ENCODE assay signal across 8 cellular contexts in genomic region chr5:141420855-141421488, GRCh38. TPM values are rescaled to one million over a fixed set of nuclear protein-coding genes. Genes with fewer than 3 reads are reported as not detected.
DNase-seq lines count a peak whose midpoint lies in the region; ATAC-seq, FAIRE-seq and TF ChIP-seq lines count a peak whose summit lies in the region.

Gene PCDHGA11 (plus strand): TSS chr5:141421051. CDS start chr5:141421228, 177 bp downstream.

- H3K9me3 Mint-ChIP-seq in GM23338 (peaks cover 71% of the 10 kb centered on the region), osteocyte (ENCODE audit: unreplicated experiment) (peaks cover 36% of the 10 kb centered on the region)

- H3K4me3 ChIP-seq in GM23338: peak within 1 kb of the TSS; percentile 62
- H3K4me3 ChIP-seq in mesendoderm (ENCODE audit: low read length): no peak within 1 kb of the TSS
- peak within 1 kb of the TSS; percentile 3 to 17 for H3K4me3 ChIP-seq in vagina

- H3K23ac ChIP-seq in mesendoderm (ENCODE audit: low read length): no peak within 1 kb of the TSS

- no peak within 1 kb of the TSS for H2AK5ac ChIP-seq in mesendoderm (ENCODE audit: low read length)

- H3K79me1 ChIP-seq in mesendoderm (ENCODE audit: low read length): no peaks in the 10 kb centered on the region

- H3K27me3 ChIP-seq in GM23338 (ENCODE audit: insufficient read depth): peaks cover 20% of the 10 kb centered on the region
- H3K27me3 ChIP-seq in mesendoderm (ENCODE audit: insufficient read depth, low read length, poor library complexity): no peaks in the 10 kb centered on the region
- H3K27me3 ChIP-seq in vagina: no peaks in the 10 kb centered on the region

- H3K36me3 ChIP-seq in GM23338 (ENCODE audit: insufficient read depth): no peaks in the 10 kb centered on the region
- H3K36me3 ChIP-seq in mesendoderm (ENCODE audit: control insufficient read depth, insufficient read depth, low read length): no peaks in the 10 kb centered on the region
- peaks cover 0 to 4% of the 10 kb centered on the region in 2 donors for H3K36me3 ChIP-seq in vagina

- DNase-seq in GM23338 (ENCODE audit: low spot score) (peak; percentile 90), RKO (ENCODE audit: low spot score) (peak; percentile 42), dermis blood vessel endothelial cell (peak; percentile 88), mesendoderm (peak; percentile 73), vagina (ENCODE audit: extremely low spot score in 2 of 2) (peak in 1 of 2 donors; percentile 34), RCC 7860 (ENCODE audit: low spot score) (no peak), osteocyte (ENCODE audit: extremely low spot score, unreplicated experiment) (no peak)

- H3K4me2 ChIP-seq in GM23338: peak within 1 kb of the TSS; percentile 77
- H3K4me2 ChIP-seq in mesendoderm (ENCODE audit: low read length): no peak within 1 kb of the TSS

- no peak for TF ChIP-seq POLR2A in vagina (IDR thresholded peaks at IDR 0.05)

- H3K4me3 Mint-ChIP-seq in GM23338 (peak within 1 kb of the TSS; percentile 77), osteocyte (ENCODE audit: unreplicated experiment) (no peak within 1 kb of the TSS)

- intact Hi-C loops in vagina (cut with DNase I): no loop called here

- H4K20me1 ChIP-seq in GM23338 (replicated peaks; ENCODE audit: insufficient read depth): no peaks in the 10 kb centered on the region

- TF ChIP-seq CTCF in C4-2B (conservative IDR thresholded peaks at IDR 0.05) (peak; percentile 86), GM23338 (conservative IDR thresholded peaks at IDR 0.05; ENCODE audit: low read depth in 2 of 2) (peak; percentile 89), vagina (IDR thresholded peaks at IDR 0.05) (peak in 1 of 3 experiments; percentile 13), osteocyte (IDR thresholded peaks at IDR 0.05) (no peak)

- H3K9me2 ChIP-seq in GM23338 (ENCODE audit: insufficient read depth): no peaks in the 10 kb centered on the region

- FAIRE-seq in RCC 7860 (lab: Jason Lieb, UNC): no peak

- no peak within 1 kb of the TSS for H2BK120ac ChIP-seq in mesendoderm (ENCODE audit: low read depth, low read length)

- H3K9me3 ChIP-seq in vagina: peaks cover 88% of the 10 kb centered on the region

- H3K27ac Mint-ChIP-seq in GM23338: no peak within 1 kb of the TSS; the same call in none of the 2 replicates
- no peak within 1 kb of the TSS for H3K27ac Mint-ChIP-seq in osteocyte (ENCODE audit: unreplicated experiment)

- H3K27ac ChIP-seq in C4-2B (no peak within 1 kb of the TSS), GM23338 (ENCODE audit: low read depth) (no peak within 1 kb of the TSS), mesendoderm (ENCODE audit: low read depth, low read length) (no peak within 1 kb of the TSS), vagina (no peak within 1 kb of the TSS)

- peaks cover 73% of the 10 kb centered on the region for H3K36me3 Mint-ChIP-seq in GM23338 (ENCODE audit: low read depth)
- H3K36me3 Mint-ChIP-seq in osteocyte (ENCODE audit: unreplicated experiment): peaks cover 63% of the 10 kb centered on the region

- peaks cover 7% of the 10 kb centered on the region for H3K4me1 Mint-ChIP-seq in GM23338
- no peaks in the 10 kb centered on the region for H3K4me1 Mint-ChIP-seq in osteocyte (ENCODE audit: unreplicated experiment)

- H3K9ac ChIP-seq in mesendoderm (ENCODE audit: low read length): no peak within 1 kb of the TSS

- H2BK15ac ChIP-seq in mesendoderm (replicated peaks; ENCODE audit: low read depth): no peak within 1 kb of the TSS

- H3K18ac ChIP-seq in mesendoderm (ENCODE audit: low read length): no peak within 1 kb of the TSS

- H3K4me1 ChIP-seq in GM23338 (ENCODE audit: insufficient read depth) (no peaks in the 10 kb centered on the region), mesendoderm (ENCODE audit: control insufficient read depth, low read depth, low read length) (no peaks in the 10 kb centered on the region), vagina (no peaks in the 10 kb centered on the region)

- peak; percentile 31 for ATAC-seq in GM23338

- no peak within 1 kb of the TSS for H4K5ac ChIP-seq in mesendoderm (ENCODE audit: low read length)

- no peak within 1 kb of the TSS for H3K4ac ChIP-seq in mesendoderm (ENCODE audit: low read depth, low read length)

- H4K8ac ChIP-seq in mesendoderm (ENCODE audit: low read depth, low read length): no peak within 1 kb of the TSS

- no peak within 1 kb of the TSS for H3K56ac ChIP-seq in mesendoderm (ENCODE audit: low read length)

- H3F3A ChIP-seq in GM23338 (replicated peaks; ENCODE audit: low read depth): no peaks in the 10 kb centered on the region

- H2AFZ ChIP-seq in GM23338: peak within 1 kb of the TSS; percentile 73; the same call in 1 of the 2 replicates

- no CpG with 5 or more reads among the region's 42 CpGs for WGBS in mesendoderm (ENCODE audit: extremely low coverage, insufficient coverage, low lambda C conversion rate)

- H3K79me2 ChIP-seq in GM23338 (replicated peaks; ENCODE audit: insufficient read depth) (no peaks in the 10 kb centered on the region; the same call in 1 of the 2 replicates), mesendoderm (ENCODE audit: control insufficient read depth, insufficient read depth, low read length) (no peaks in the 10 kb centered on the region)

- no peak within 1 kb of the TSS for H2BK5ac ChIP-seq in mesendoderm (ENCODE audit: low read length)

- H3K27me3 Mint-ChIP-seq in GM23338 (ENCODE audit: insufficient read depth, low read depth, poor library complexity) (peaks cover 28% of the 10 kb centered on the region), osteocyte (ENCODE audit: unreplicated experiment) (no peaks in the 10 kb centered on the region)

TF ChIP-seq in GM23338, 12 proteins besides CTCF, POLR2A, EP300 and RAD21:
- no peak for TF ChIP-seq ZNF462 (CRISPR knock-in tag; IDR thresholded peaks at IDR 0.05)

RNA-seq across cellular contexts. Expression of gene PCDHGA11, which starts in this region (rescaled TPM):
- total RNA-seq in GM23338 (2014; rRNA removed; shearing (Covaris generic)): 8.9 and 10.7 TPM in 2 replicates
- polyA plus RNA-seq in GM23338 (2016; fragmentation: Nextera tagmentation; extraction: Ambion mirVana): 2.3 and 3.0 TPM in 2 replicates
- total RNA-seq in dermis blood vessel endothelial cell (6.8 and 10.6 TPM in 2 replicates), vagina (6.6 TPM), osteocyte (1.9 and 2.2 TPM in 2 replicates)
- polyA plus RNA-seq in mesendoderm (2013, experiment 1 of 2): 2.6 TPM
- polyA plus RNA-seq in mesendoderm (2013, experiment 2 of 2): 2.7 TPM

Comparison
In these comparisons a context has a peak if more than half of its experiments do, and no peak if none do; other contexts are left out.
1. DNase-seq: peak in GM23338 (single experiment), RKO (single experiment), dermis blood vessel endothelial cell (single experiment) and mesendoderm (single experiment); none in RCC 7860 (single experiment) and osteocyte (single experiment).